In the genomic region with DNA sequence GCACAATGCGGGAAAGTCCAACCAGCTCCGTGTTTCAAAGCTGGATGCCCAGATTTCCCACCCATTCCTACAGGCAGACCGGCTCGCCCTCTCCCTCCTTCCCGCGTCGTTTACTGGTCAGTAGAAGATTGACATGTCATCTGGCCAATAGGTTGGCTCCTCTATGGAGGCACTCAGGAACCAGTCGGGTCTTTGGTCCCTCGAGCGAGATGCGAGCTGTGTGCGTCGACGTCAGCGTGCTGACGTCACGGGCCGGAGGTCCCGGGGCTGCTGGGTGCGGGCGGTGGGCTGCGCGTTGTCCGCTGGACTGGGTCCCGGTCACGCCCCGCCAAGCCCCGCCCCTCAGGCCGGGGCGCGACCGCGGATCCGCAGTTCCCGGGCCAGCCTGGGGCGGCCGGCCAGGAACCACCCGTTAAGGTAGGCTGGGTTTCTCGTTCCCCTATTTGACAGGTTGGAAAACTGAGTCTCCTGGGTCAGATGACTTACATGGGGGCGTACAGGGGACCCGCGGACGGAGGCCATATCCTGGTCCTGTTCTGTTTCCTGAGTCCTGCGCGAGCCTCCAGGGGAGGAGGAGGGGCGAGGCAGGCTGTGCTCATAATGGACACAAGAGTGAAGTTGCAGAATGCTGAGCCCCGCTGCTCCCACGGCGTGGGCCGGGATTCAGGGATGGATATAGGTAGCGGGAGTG, we compare ENCODE assay signal across 1 cellular context.
TF ChIP-seq lines count a peak whose summit lies in the region.

TSS of gene STARD3NL (plus strand) at position 242 of the 691 bp plus-strand sequence. CDS start 29,260 bp downstream, outside the sequence.

TF ChIP-seq in HepG2, 621 proteins besides CTCF, POLR2A, EP300 and RAD21 (continued from another document and continues in another):
- TF ChIP-seq PBX3 (CRISPR knock-in tag; IDR thresholded peaks at IDR 0.05; ENCODE audit: borderline replicate concordance) (peak; percentile 79; the same call in 1 of the 2 replicates), SATB2 (CRISPR knock-in tag; IDR thresholded peaks at IDR 0.05) (peak; percentile 55; the same call in 1 of the 2 replicates), MBD4 (IDR thresholded peaks at IDR 0.05; ENCODE audit: borderline replicate concordance, low read length) (no peak), ZNF569 (CRISPR knock-in tag; IDR thresholded peaks at IDR 0.05; ENCODE audit: borderline replicate concordance) (no peak), NR3C1 (CRISPR knock-in tag; IDR thresholded peaks at IDR 0.05) (no peak), FUBP1 (CRISPR knock-in tag; IDR thresholded peaks at IDR 0.05; ENCODE audit: borderline replicate concordance) (no peak), MXI1 (IDR thresholded peaks at IDR 0.05; ENCODE audit: borderline replicate concordance, low read depth, low read length) (peak; percentile 55; the same call in 1 of the 3 replicates), ZNF788 (CRISPR knock-in tag; IDR thresholded peaks at IDR 0.05; ENCODE audit: borderline replicate concordance) (peak; percentile 26; the same call in 1 of the 2 replicates), ZNF709 (CRISPR knock-in tag; IDR thresholded peaks at IDR 0.05) (0 out of 2 replicates have a peak, but pooled peaks have one; percentile 75), ADNP (CRISPR knock-in tag; IDR thresholded peaks at IDR 0.05) (no peak), ARNT (IDR thresholded peaks at IDR 0.05) (no peak), CENPT (CRISPR knock-in tag; IDR thresholded peaks at IDR 0.05; ENCODE audit: low read depth) (0 out of 2 replicates have a peak, but pooled peaks have one; percentile 12), RXRA (CRISPR knock-in tag; IDR thresholded peaks at IDR 0.05) (no peak; the same call in 1 of the 2 replicates), SIN3B (IDR thresholded peaks at IDR 0.05; ENCODE audit: low read length) (no peak), RARG (CRISPR knock-in tag; IDR thresholded peaks at IDR 0.05; ENCODE audit: low read depth) (no peak), ZNF296 (CRISPR knock-in tag; conservative IDR thresholded peaks at IDR 0.05) (no peak), TSC22D2 (CRISPR knock-in tag; IDR thresholded peaks at IDR 0.05; ENCODE audit: borderline replicate concordance) (peak; percentile 31; the same call in 1 of the 2 replicates), SMC3 (IDR thresholded peaks at IDR 0.05; ENCODE audit: low read length) (no peak), SOX13 (IDR thresholded peaks at IDR 0.05) (no peak), SOX13 (CRISPR knock-in tag; conservative IDR thresholded peaks at IDR 0.05 in 1 of 2, IDR thresholded peaks at IDR 0.05 in 1 of 2) (peak in 1 of 2 experiments; percentile 14; a peak in 1 of 4 replicates), ZNF770 (CRISPR knock-in tag; IDR thresholded peaks at IDR 0.05) (peak; percentile 15; the same call in 1 of the 2 replicates), MLXIP (CRISPR knock-in tag; IDR thresholded peaks at IDR 0.05; ENCODE audit: borderline replicate concordance) (no peak), ZNF232 (CRISPR knock-in tag; IDR thresholded peaks at IDR 0.05; ENCODE audit: borderline replicate concordance) (0 out of 2 replicates have a peak, but pooled peaks have one; percentile 74), ZSCAN29 (CRISPR knock-in tag; conservative IDR thresholded peaks at IDR 0.05) (no peak), ZNF460 (CRISPR knock-in tag; IDR thresholded peaks at IDR 0.05; ENCODE audit: borderline replicate concordance) (no peak), CBX5 (CRISPR knock-in tag; IDR thresholded peaks at IDR 0.05; ENCODE audit: borderline replicate concordance) (no peak), CREB3 (CRISPR knock-in tag; IDR thresholded peaks at IDR 0.05) (0 out of 2 replicates have a peak, but pooled peaks have one; percentile 43), ZNF207 (IDR thresholded peaks at IDR 0.05; ENCODE audit: borderline replicate concordance) (no peak), ZNF556 (CRISPR knock-in tag; IDR thresholded peaks at IDR 0.05; ENCODE audit: borderline replicate concordance) (no peak), NR2C2 (CRISPR knock-in tag; IDR thresholded peaks at IDR 0.05; ENCODE audit: borderline replicate concordance) (peak; percentile 74), ZNF776 (CRISPR knock-in tag; IDR thresholded peaks at IDR 0.05) (0 out of 2 replicates have a peak, but pooled peaks have one; percentile 57), CBX2 (IDR thresholded peaks at IDR 0.05; ENCODE audit: low read depth, low read length) (no peak), CBX2 (CRISPR knock-in tag; IDR thresholded peaks at IDR 0.05; ENCODE audit: low read depth) (0 out of 2 replicates have a peak, but pooled peaks have one; percentile 29), ZNF224 (CRISPR knock-in tag; IDR thresholded peaks at IDR 0.05) (peak; percentile 25; the same call in 1 of the 2 replicates), RFXAP (CRISPR knock-in tag; IDR thresholded peaks at IDR 0.05; ENCODE audit: borderline replicate concordance) (peak; percentile 59; the same call in 1 of the 2 replicates), ERF (CRISPR knock-in tag; IDR thresholded peaks at IDR 0.05) (peak; percentile 44; the same call in 1 of the 2 replicates)
- TF ChIP-seq, protein P1, sequence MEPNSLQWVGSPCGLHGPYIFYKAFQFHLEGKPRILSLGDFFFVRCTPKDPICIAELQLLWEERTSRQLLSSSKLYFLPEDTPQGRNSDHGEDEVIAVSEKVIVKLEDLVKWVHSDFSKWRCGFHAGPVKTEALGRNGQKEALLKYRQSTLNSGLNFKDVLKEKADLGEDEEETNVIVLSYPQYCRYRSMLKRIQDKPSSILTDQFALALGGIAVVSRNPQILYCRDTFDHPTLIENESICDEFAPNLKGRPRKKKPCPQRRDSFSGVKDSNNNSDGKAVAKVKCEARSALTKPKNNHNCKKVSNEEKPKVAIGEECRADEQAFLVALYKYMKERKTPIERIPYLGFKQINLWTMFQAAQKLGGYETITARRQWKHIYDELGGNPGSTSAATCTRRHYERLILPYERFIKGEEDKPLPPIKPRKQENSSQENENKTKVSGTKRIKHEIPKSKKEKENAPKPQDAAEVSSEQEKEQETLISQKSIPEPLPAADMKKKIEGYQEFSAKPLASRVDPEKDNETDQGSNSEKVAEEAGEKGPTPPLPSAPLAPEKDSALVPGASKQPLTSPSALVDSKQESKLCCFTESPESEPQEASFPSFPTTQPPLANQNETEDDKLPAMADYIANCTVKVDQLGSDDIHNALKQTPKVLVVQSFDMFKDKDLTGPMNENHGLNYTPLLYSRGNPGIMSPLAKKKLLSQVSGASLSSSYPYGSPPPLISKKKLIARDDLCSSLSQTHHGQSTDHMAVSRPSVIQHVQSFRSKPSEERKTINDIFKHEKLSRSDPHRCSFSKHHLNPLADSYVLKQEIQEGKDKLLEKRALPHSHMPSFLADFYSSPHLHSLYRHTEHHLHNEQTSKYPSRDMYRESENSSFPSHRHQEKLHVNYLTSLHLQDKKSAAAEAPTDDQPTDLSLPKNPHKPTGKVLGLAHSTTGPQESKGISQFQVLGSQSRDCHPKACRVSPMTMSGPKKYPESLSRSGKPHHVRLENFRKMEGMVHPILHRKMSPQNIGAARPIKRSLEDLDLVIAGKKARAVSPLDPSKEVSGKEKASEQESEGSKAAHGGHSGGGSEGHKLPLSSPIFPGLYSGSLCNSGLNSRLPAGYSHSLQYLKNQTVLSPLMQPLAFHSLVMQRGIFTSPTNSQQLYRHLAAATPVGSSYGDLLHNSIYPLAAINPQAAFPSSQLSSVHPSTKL (CRISPR knock-in tag; IDR thresholded peaks at IDR 0.05), result 0 out of 2 replicates have a peak, but pooled peaks have one; percentile 24
- TF ChIP-seq, protein P2, sequence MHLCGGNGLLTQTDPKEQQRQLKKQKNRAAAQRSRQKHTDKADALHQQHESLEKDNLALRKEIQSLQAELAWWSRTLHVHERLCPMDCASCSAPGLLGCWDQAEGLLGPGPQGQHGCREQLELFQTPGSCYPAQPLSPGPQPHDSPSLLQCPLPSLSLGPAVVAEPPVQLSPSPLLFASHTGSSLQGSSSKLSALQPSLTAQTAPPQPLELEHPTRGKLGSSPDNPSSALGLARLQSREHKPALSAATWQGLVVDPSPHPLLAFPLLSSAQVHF (CRISPR knock-in tag; IDR thresholded peaks at IDR 0.05), result peak; percentile 26; the same call in 1 of the 2 replicates
- TF ChIP-seq, protein P3, sequence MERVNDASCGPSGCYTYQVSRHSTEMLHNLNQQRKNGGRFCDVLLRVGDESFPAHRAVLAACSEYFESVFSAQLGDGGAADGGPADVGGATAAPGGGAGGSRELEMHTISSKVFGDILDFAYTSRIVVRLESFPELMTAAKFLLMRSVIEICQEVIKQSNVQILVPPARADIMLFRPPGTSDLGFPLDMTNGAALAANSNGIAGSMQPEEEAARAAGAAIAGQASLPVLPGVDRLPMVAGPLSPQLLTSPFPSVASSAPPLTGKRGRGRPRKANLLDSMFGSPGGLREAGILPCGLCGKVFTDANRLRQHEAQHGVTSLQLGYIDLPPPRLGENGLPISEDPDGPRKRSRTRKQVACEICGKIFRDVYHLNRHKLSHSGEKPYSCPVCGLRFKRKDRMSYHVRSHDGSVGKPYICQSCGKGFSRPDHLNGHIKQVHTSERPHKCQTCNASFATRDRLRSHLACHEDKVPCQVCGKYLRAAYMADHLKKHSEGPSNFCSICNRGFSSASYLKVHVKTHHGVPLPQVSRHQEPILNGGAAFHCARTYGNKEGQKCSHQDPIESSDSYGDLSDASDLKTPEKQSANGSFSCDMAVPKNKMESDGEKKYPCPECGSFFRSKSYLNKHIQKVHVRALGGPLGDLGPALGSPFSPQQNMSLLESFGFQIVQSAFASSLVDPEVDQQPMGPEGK (CRISPR knock-in tag; IDR thresholded peaks at IDR 0.05), result peak; percentile 34; the same call in 1 of the 2 replicates
